Comparison of ENCODE assay signal across 18 cellular contexts in the genomic region with DNA sequence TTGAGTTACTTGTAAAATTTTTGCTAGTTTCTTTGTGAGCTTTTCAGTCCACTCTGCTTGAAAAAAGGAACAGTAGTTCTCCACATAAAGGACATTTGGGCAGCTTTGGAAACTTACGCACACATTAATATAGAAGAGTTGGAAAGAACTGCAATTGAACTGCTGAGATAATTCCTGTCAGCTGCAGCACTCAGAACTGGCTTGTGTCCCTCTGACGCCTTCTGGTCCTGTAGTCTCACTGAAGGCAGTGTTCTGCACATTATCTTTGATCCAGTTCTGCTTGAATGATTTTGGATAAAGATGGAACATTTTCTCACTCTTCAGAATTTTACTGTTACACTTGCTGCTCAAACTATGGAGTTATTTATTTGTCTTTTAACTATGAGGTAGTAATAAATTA.
A peak's percentile ranks its signal among the peaks of the same experiment; 100 is the strongest.
DNase-seq lines count a peak whose midpoint lies in the region; ATAC-seq and TF ChIP-seq lines count a peak whose summit lies in the region.
"Had no signal": no experiment of that assay in that cellular context is flagged by ENCODE, and none has a peak within 500 bp of the region (broad histone marks: within the 10 kb centered on the region; RNA-seq: fewer than 3 reads in every experiment).

No MANE protein-coding gene starts in this region.

- no peaks in the 10 kb centered on the region for H3F3A ChIP-seq in smooth muscle cell (ENCODE audit: low read depth)

- H3K36me3 ChIP-seq in right atrium auricular region (no peaks in the 10 kb centered on the region), brain microvascular endothelial cell (replicated peaks) (no peaks in the 10 kb centered on the region), smooth muscle cell (ENCODE audit: low read depth) (no peaks in the 10 kb centered on the region)
- H3K36me3 ChIP-seq: BLaER1 had no signal

- no peak overlapping the region for H3K4me2 ChIP-seq in smooth muscle cell
- H3K4me2 ChIP-seq: A549, BLaER1, GM23338 had no signal

- H3K79me2 ChIP-seq in smooth muscle cell (ENCODE audit: low read depth): no peaks in the 10 kb centered on the region

- in situ Hi-C loops in brain microvascular endothelial cell (cut with HindIII; ENCODE audit: low pct_ligation_motif_present, low sequenced_read_pairs): no loop called here

- H4K20me1 ChIP-seq in smooth muscle cell (ENCODE audit: low read depth): no peaks in the 10 kb centered on the region
- H4K20me1 ChIP-seq: BLaER1 had no signal

- ATAC-seq in Right ventricle myocardium inferior (peak; percentile 69), left cardiac atrium (peak; percentile 50 to 59)
- ATAC-seq: A549, GM23338 had no signal

- H3K27me3 ChIP-seq in right atrium auricular region (no peaks in the 10 kb centered on the region), brain microvascular endothelial cell (replicated peaks) (no peaks in the 10 kb centered on the region), smooth muscle cell (ENCODE audit: low read depth) (no peaks in the 10 kb centered on the region)
- H3K27me3 ChIP-seq: BLaER1 had no signal

- 77% methylated on average over 2 of the region's 2 CpGs for WGBS in smooth muscle cell (ENCODE audit: low lambda C conversion rate)

- no peak for TF ChIP-seq CTCF in right atrium auricular region (IDR thresholded peaks at IDR 0.05)
- TF ChIP-seq CTCF in brain microvascular endothelial cell (IDR thresholded peaks at IDR 0.05; ENCODE audit: low read depth, low read length, missing control alignments): no peak
- no peak for TF ChIP-seq CTCF in smooth muscle cell (IDR thresholded peaks at IDR 0.05; ENCODE audit: borderline replicate concordance, insufficient read depth, poor library complexity, severe bottlenecking)

- H3K4me3 ChIP-seq in right atrium auricular region: no peak overlapping the region
- no peak overlapping the region for H3K4me3 ChIP-seq in brain microvascular endothelial cell (ENCODE audit: low read depth, low read length)
- H3K4me3 ChIP-seq in smooth muscle cell: no peak overlapping the region
- H3K4me3 ChIP-seq: A549, BLaER1, GM23338 had no signal

- intact Hi-C loops in Right ventricle myocardium inferior (cut with DNase I) (no loop called here), left cardiac atrium (cut with DNase I) (no loop called here)

- H3K4me1 ChIP-seq in right atrium auricular region (no peaks in the 10 kb centered on the region), smooth muscle cell (ENCODE audit: low read depth) (no peaks in the 10 kb centered on the region)
- H3K4me1 ChIP-seq: A549, BLaER1 had no signal

- H3K9ac ChIP-seq in smooth muscle cell (ENCODE audit: low read depth): no peak overlapping the region
- H3K9ac ChIP-seq: BLaER1 had no signal

- DNase-seq in Right ventricle myocardium inferior (ENCODE audit: missing footprints) (no peak), right atrium auricular region (ENCODE audit: low spot score) (no peak), left cardiac atrium (no peak), inferior parietal cortex (ENCODE audit: extremely low spot score) (peak; percentile 8), superior temporal gyrus (ENCODE audit: extremely low spot score) (peak; percentile 20), brain microvascular endothelial cell (no peak), smooth muscle cell (lab: John Stamatoyannopoulos, UW; ENCODE audit: unreplicated experiment) (no peak), NCI-H2227 (lab: John Stamatoyannopoulos, UW; ENCODE audit: unreplicated experiment) (no peak)
- DNase-seq: AML-193; CD4-positive, alpha-beta memory T cell; DND-41; EL; HCEC 1CT; IMR-90 had no signal

- H2AFZ ChIP-seq in smooth muscle cell (ENCODE audit: low read depth): no peak overlapping the region
- H2AFZ ChIP-seq: GM23338 had no signal

- H3K27ac ChIP-seq in right atrium auricular region: peak overlapping the region in 1 of 2 donors; percentile 35
- H3K27ac ChIP-seq in brain microvascular endothelial cell: no peak overlapping the region
- H3K27ac ChIP-seq in smooth muscle cell (ENCODE audit: low read depth): no peak overlapping the region
- H3K27ac ChIP-seq: 22Rv1, A549, BLaER1 had no signal

- peaks cover 0 to 9% of the 10 kb centered on the region in 2 donors for H3K9me3 ChIP-seq in right atrium auricular region
- H3K9me3 ChIP-seq in smooth muscle cell (replicated peaks; ENCODE audit: low read depth): peaks cover 3% of the 10 kb centered on the region
- H3K9me3 ChIP-seq: A549, BLaER1 had no signal

Comparison
In these comparisons a context has a peak if more than half of its experiments do, and no peak if none do; other contexts are left out.
1. DNase-seq: peak in inferior parietal cortex (single experiment) and superior temporal gyrus (single experiment); none in Right ventricle myocardium inferior (single experiment), right atrium auricular region (single experiment), left cardiac atrium (single experiment), brain microvascular endothelial cell (single experiment), smooth muscle cell (single experiment) and NCI-H2227 (single experiment).